ENCODE assay signal across 28 cellular contexts in genomic region chr2:241833938-241834852, GRCh38. TPM values are rescaled to one million over a fixed set of nuclear protein-coding genes. Genes with fewer than 3 reads are reported as not detected.
DNase-seq lines count a peak whose midpoint lies in the region; TF ChIP-seq lines count a peak whose summit lies in the region.
"Had no signal": no experiment of that assay in that cellular context is flagged by ENCODE, and none has a peak within 500 bp of the region (broad histone marks: within the 10 kb centered on the region; RNA-seq: fewer than 3 reads in every experiment).

No MANE protein-coding gene starts in this region.

- peaks cover 4% of the 10 kb centered on the region for H3K4me1 ChIP-seq in skeletal muscle satellite cell (ENCODE audit: control insufficient read depth, insufficient read depth, low read length)
- H3K4me1 ChIP-seq: heart left ventricle had no signal

- H3K27me3 ChIP-seq in skeletal muscle satellite cell (ENCODE audit: control insufficient read depth, insufficient read depth, low read length), result peaks cover 55% of the 10 kb centered on the region
- peaks cover 7% of the 10 kb centered on the region for H3K27me3 ChIP-seq in brain microvascular endothelial cell (replicated peaks)
- H3K27me3 ChIP-seq: esophagus muscularis mucosa had no signal

- peak; percentile 44 for DNase-seq in activated CD8-positive, alpha-beta memory T cell treated with anti-CD3 and anti-CD28 coated beads for 24 hours
- no peak for DNase-seq in activated CD8-positive, alpha-beta memory T cell treated with anti-CD3 and anti-CD28 coated beads, Interleukin-2, amount 50 U/mL, for 48 hours
- DNase-seq in SK-N-MC (ENCODE audit: low read depth, low spot score), result no peak
- peak; percentile 24 for DNase-seq in islet precursor cell
- no peak for DNase-seq in nephron progenitor cell
- no peak for DNase-seq in brain microvascular endothelial cell
- no peak for DNase-seq in NCI-H748 treated with DMSO at 0.1 percent for 48 hours (lab: John Stamatoyannopoulos, UW)
- DNase-seq: 8988T; activated CD4-positive, alpha-beta T cell treated with anti-CD3 and anti-CD28 coated beads for 36 hours; activated effector memory CD4-positive, alpha-beta T cell treated with Interleukin-2 at 50 U/mL for 16 hours; activated naive CD8-positive, alpha-beta T cell treated with anti-CD3 and anti-CD28 coated beads, Interleukin-2, amount 10 ng/mL, durations not matched to agents 7 days and 5 days; caudate nucleus; DMS79; Karpas-422; NCI-H1417 treated with DMSO at 0.1 percent for 48 hours; NCI-H2081; nucleus accumbens; SHP77; trophoblast cell had no signal

- H3K27ac Mint-ChIP-seq in nephron progenitor cell, result no peak overlapping the region
- H3K27ac Mint-ChIP-seq: activated CD4-positive, alpha-beta T cell treated with anti-CD3 and anti-CD28 coated beads for 36 hours; activated naive CD8-positive, alpha-beta T cell treated with anti-CD3 and anti-CD28 coated beads, Interleukin-2, amount 10 ng/mL, durations not matched to agents 7 days and 5 days; dendritic cell treated with granulocyte-macrophage colony-stimulating factor and Interleukin-4, amounts not matched to agents 40 ng/mL and 50 ng/mL, for 4 days; memory B cell; stimulated activated memory B cell treated with anti-CD40 and anti-IgM and Interleukin-4, amounts not matched to agents 10 μg/mL and 1 μg/mL and 100 μg/mL, for 72 hours had no signal

- peaks cover 50% of the 10 kb centered on the region for H3K9me3 Mint-ChIP-seq in nephron progenitor cell
- H3K9me3 Mint-ChIP-seq: stimulated activated memory B cell treated with anti-CD40 and anti-IgM and Interleukin-4, amounts not matched to agents 10 μg/mL and 1 μg/mL and 100 μg/mL, for 72 hours had no signal

- H3K36me3 Mint-ChIP-seq in nephron progenitor cell (ENCODE audit: low read depth), result no peaks in the 10 kb centered on the region
- H3K36me3 Mint-ChIP-seq: activated naive CD8-positive, alpha-beta T cell treated with anti-CD3 and anti-CD28 coated beads, Interleukin-2, amount 10 ng/mL, durations not matched to agents 7 days and 5 days; memory B cell; stimulated activated memory B cell treated with anti-CD40 and anti-IgM and Interleukin-4, amounts not matched to agents 10 μg/mL and 1 μg/mL and 100 μg/mL, for 72 hours had no signal

- peak overlapping the region; percentile 4 for H3K9ac ChIP-seq in SK-N-MC (ENCODE audit: insufficient read length)
- no peak overlapping the region for H3K9ac ChIP-seq in skeletal muscle satellite cell (ENCODE audit: low read depth, low read length)

- in situ Hi-C loops in brain microvascular endothelial cell (cut with HindIII; ENCODE audit: low pct_ligation_motif_present, low sequenced_read_pairs), result no loop called here

- peak overlapping the region; percentile 45 for H3K4me2 ChIP-seq in skeletal muscle satellite cell (ENCODE audit: low read length)

- peaks cover 15% of the 10 kb centered on the region for H3K4me1 Mint-ChIP-seq in nephron progenitor cell
- H3K4me1 Mint-ChIP-seq: memory B cell; stimulated activated memory B cell treated with anti-CD40 and anti-IgM and Interleukin-4, amounts not matched to agents 10 μg/mL and 1 μg/mL and 100 μg/mL, for 72 hours had no signal

- peaks cover 10% of the 10 kb centered on the region for H3K27me3 Mint-ChIP-seq in nephron progenitor cell (ENCODE audit: low read depth, poor library complexity)

- H3K27ac ChIP-seq in SK-N-MC (peak overlapping the region; percentile 93), brain microvascular endothelial cell (no peak overlapping the region)
- H3K27ac ChIP-seq: ascending aorta, esophagus muscularis mucosa, heart left ventricle, skin epidermis had no signal

- H3K4me3 Mint-ChIP-seq in nephron progenitor cell, result no peak overlapping the region
- H3K4me3 Mint-ChIP-seq: activated CD4-positive, alpha-beta T cell treated with anti-CD3 and anti-CD28 coated beads for 36 hours; activated naive CD8-positive, alpha-beta T cell treated with anti-CD3 and anti-CD28 coated beads, Interleukin-2, amount 10 ng/mL, durations not matched to agents 7 days and 5 days; dendritic cell treated with granulocyte-macrophage colony-stimulating factor and Interleukin-4, amounts not matched to agents 40 ng/mL and 50 ng/mL, for 4 days; memory B cell; stimulated activated memory B cell treated with anti-CD40 and anti-IgM and Interleukin-4, amounts not matched to agents 10 μg/mL and 1 μg/mL and 100 μg/mL, for 72 hours had no signal

- H3K36me3 ChIP-seq in SK-N-MC (ENCODE audit: insufficient read depth, low read length), result no peaks in the 10 kb centered on the region
- H3K36me3 ChIP-seq in skeletal muscle satellite cell (ENCODE audit: insufficient read depth, low read length), result no peaks in the 10 kb centered on the region
- H3K36me3 ChIP-seq in brain microvascular endothelial cell (replicated peaks), result no peaks in the 10 kb centered on the region
- H3K36me3 ChIP-seq: ascending aorta, esophagus muscularis mucosa, HAP-1, heart left ventricle had no signal

- H3K4me3 ChIP-seq in SK-N-MC (peak overlapping the region; percentile 72), skeletal muscle satellite cell (ENCODE audit: low read length) (no peak overlapping the region), brain microvascular endothelial cell (ENCODE audit: low read depth, low read length) (no peak overlapping the region)
- H3K4me3 ChIP-seq: ascending aorta, esophagus muscularis mucosa, HAP-1, heart left ventricle, skin epidermis had no signal

- no peak for TF ChIP-seq CTCF in nephron progenitor cell (IDR thresholded peaks at IDR 0.05)
- no peak for TF ChIP-seq CTCF in brain microvascular endothelial cell (IDR thresholded peaks at IDR 0.05; ENCODE audit: low read depth, low read length, missing control alignments)

- H3K9me3 ChIP-seq in SK-N-MC (ENCODE audit: low read depth, low read length) (no peaks in the 10 kb centered on the region; the same call in 1 of the 2 replicates), skeletal muscle satellite cell (replicated peaks; ENCODE audit: low read length) (no peaks in the 10 kb centered on the region)
- H3K9me3 ChIP-seq: ascending aorta, esophagus muscularis mucosa, HAP-1, heart left ventricle had no signal

RNA-seq across cellular contexts. Expression of gene PDCD1, which starts 24.5 kb away (rescaled TPM):
- not detected in 2 replicates for total RNA-seq in skeletal muscle satellite cell (2012; rRNA removed)
- total RNA-seq: ascending aorta had no signal

RNA-seq across cellular contexts. Expression of gene NEU4, which starts 25.2 kb away (rescaled TPM):
- total RNA-seq in skeletal muscle satellite cell (2012; rRNA removed), result not detected in 2 replicates
- total RNA-seq: ascending aorta had no signal

RNA-seq across cellular contexts. Expression of gene RTP5, which starts 35.3 kb away (rescaled TPM):
- not detected in 2 replicates for total RNA-seq in skeletal muscle satellite cell (2012; rRNA removed)
- total RNA-seq: ascending aorta, heart left ventricle had no signal

RNA-seq across cellular contexts. Expression of gene GAL3ST2, which starts 57.6 kb away (rescaled TPM):
- not detected in 2 replicates for total RNA-seq in skeletal muscle satellite cell (2012; rRNA removed)
- total RNA-seq: ascending aorta had no signal

Comparison
In these comparisons a context has a peak if more than half of its experiments do, and no peak if none do; other contexts are left out.
1. DNase-seq: peak in activated CD8-positive, alpha-beta memory T cell treated with anti-CD3 and anti-CD28 coated beads for 24 hours (single experiment) and islet precursor cell (single experiment); none in activated CD8-positive, alpha-beta memory T cell treated with anti-CD3 and anti-CD28 coated beads, Interleukin-2, amount 50 U/mL, for 48 hours (single experiment), SK-N-MC (single experiment), nephron progenitor cell (single experiment), brain microvascular endothelial cell (single experiment) and NCI-H748 treated with DMSO at 0.1 percent for 48 hours (single experiment).